In genomic region chr19:56727731-56728130, GRCh38 we compare ENCODE assay signal across 19 cellular contexts. TPM values are rescaled to one million over a fixed set of nuclear protein-coding genes. Genes with fewer than 3 reads are reported as not detected.
DNase-seq lines count a peak whose midpoint lies in the region; ATAC-seq and TF ChIP-seq lines count a peak whose summit lies in the region.
"Had no signal": no experiment of that assay in that cellular context is flagged by ENCODE, and none has a peak within 500 bp of the region (broad histone marks: within the 10 kb centered on the region; RNA-seq: fewer than 3 reads in every experiment).

No MANE protein-coding gene starts in this region.

- peaks cover 8% of the 10 kb centered on the region for H3K27me3 Mint-ChIP-seq in brain

- H3K4me3 Mint-ChIP-seq in brain: peak overlapping the region in 2 of 5 experiments; percentile 30 to 48
- H3K4me3 Mint-ChIP-seq: CD8-positive, alpha-beta T cell had no signal

- DNase-seq in NCI-H1417 (lab: John Stamatoyannopoulos, UW) (peak in 2 of 3 experiments; percentile 4 to 46), NCI-H1417 treated with DMSO at 0.1 percent for 48 hours (lab: John Stamatoyannopoulos, UW) (no peak), posterior cingulate gyrus (peak in 7 of 10 donors; percentile 42 to 91 (median 55)), NCI-H187 (lab: John Stamatoyannopoulos, UW) (no peak), NCI-H345 treated with DMSO at 0.1 percent for 48 hours (lab: John Stamatoyannopoulos, UW; ENCODE audit: unreplicated experiment) (no peak)
- DNase-seq: 8988T; CD8-positive, alpha-beta T cell; DMS79 treated with DMSO at 0.1 percent for 48 hours; IMR-90; NCI-H1105; NCI-H1930; NCI-H226; NCI-H69; OCI-M1; SIG-M5 had no signal

- peaks cover 24% of the 10 kb centered on the region for H3K4me1 Mint-ChIP-seq in brain

- intact Hi-C loops in posterior cingulate gyrus (cut with DNase I): loop anchor here (2.0 kb wide), 2 partner anchors 109 to 371 kb away; no protein-coding TSS in a partner anchor

- peaks cover 8 to 81% (median 31%) of the 10 kb centered on the region in 5 experiments for H3K9me3 Mint-ChIP-seq in brain

- ATAC-seq in GM21526 (IDR thresholded peaks at IDR 0.05; ENCODE audit: low FRiP score, unreplicated experiment): no peak
- ATAC-seq: CD8-positive, alpha-beta T cell had no signal

- TF ChIP-seq CTCF in brain (conservative IDR thresholded peaks at IDR 0.05): no peak

- no peaks in the 10 kb centered on the region for H3K27me3 ChIP-seq in layer of hippocampus (ENCODE audit: control insufficient read depth, insufficient read depth, low read length)
- H3K27me3 ChIP-seq: BLaER1 had no signal

- no peaks in the 10 kb centered on the region for H3K36me3 Mint-ChIP-seq in brain

- H3K27ac Mint-ChIP-seq in brain: peak overlapping the region in 3 of 5 experiments; percentile 64 to 92 (median 91)
- H3K27ac Mint-ChIP-seq: CD8-positive, alpha-beta T cell had no signal

- H3K27ac ChIP-seq in layer of hippocampus (ENCODE audit: low read depth, low read length): peak overlapping the region; percentile 40
- H3K27ac ChIP-seq: BLaER1 had no signal

RNA-seq across cellular contexts. Expression of gene ZNF835, which starts 56.2 kb away (rescaled TPM):
- polyA plus RNA-seq in brain (ENCODE audit: insufficient read depth, low read depth, low replicate concordance): 1.4 TPM
- polyA plus RNA-seq: IMR-90 had no signal

Comparison
In these comparisons a context has a peak if more than half of its experiments do, and no peak if none do; other contexts are left out.
1. DNase-seq: peak in NCI-H1417 (2 of 3) and posterior cingulate gyrus (7 of 10); none in NCI-H1417 treated with DMSO at 0.1 percent for 48 hours (single experiment), NCI-H187 (0 of 2) and NCI-H345 treated with DMSO at 0.1 percent for 48 hours (single experiment).